Comparison of ENCODE assay signal across 10 cellular contexts in genomic region chr5:137954131-137954879, GRCh38.
DNase-seq lines count a peak whose midpoint lies in the region; ATAC-seq and TF ChIP-seq lines count a peak whose summit lies in the region.
"Had no signal": no experiment of that assay in that cellular context is flagged by ENCODE, and none has a peak within 500 bp of the region (broad histone marks: within the 10 kb centered on the region; RNA-seq: fewer than 3 reads in every experiment).

No MANE protein-coding gene starts in this region.

- ATAC-seq in Right ventricle myocardium inferior (peak; percentile 94), left lung (peak; percentile 77)

- H3K4me1 ChIP-seq in colonic mucosa (no peaks in the 10 kb centered on the region), left lung (peaks cover 0 to 4% of the 10 kb centered on the region in 2 donors), Karpas-422 (ENCODE audit: low read length) (no peaks in the 10 kb centered on the region)

- H3K9me2 ChIP-seq in Karpas-422 (replicated peaks; ENCODE audit: insufficient read depth, low read length): no peaks in the 10 kb centered on the region

- H3K27me3 ChIP-seq in colonic mucosa: no peaks in the 10 kb centered on the region
- H3K27me3 ChIP-seq in left lung: no peaks in the 10 kb centered on the region
- no peaks in the 10 kb centered on the region for H3K27me3 ChIP-seq in Karpas-422 (ENCODE audit: low read length)
- H3K27me3 ChIP-seq in H7 (ENCODE audit: control insufficient read depth, insufficient read depth, low read length): no peaks in the 10 kb centered on the region

- H4K20me1 ChIP-seq in Karpas-422 (ENCODE audit: insufficient read depth, low read depth, low read length): no peaks in the 10 kb centered on the region

- no peak for TF ChIP-seq CTCF in colonic mucosa (IDR thresholded peaks at IDR 0.05)
- TF ChIP-seq CTCF in left lung (IDR thresholded peaks at IDR 0.05): no peak

- H3K9me3 ChIP-seq in colonic mucosa: no peaks in the 10 kb centered on the region
- no peaks in the 10 kb centered on the region for H3K9me3 ChIP-seq in left lung
- no peaks in the 10 kb centered on the region for H3K9me3 ChIP-seq in Karpas-422 (ENCODE audit: low read length)

- H3K9ac ChIP-seq in colonic mucosa (ENCODE audit: low read depth in 2 of 2, low read length in 2 of 2) (no peak overlapping the region), Karpas-422 (ENCODE audit: low read length) (no peak overlapping the region)

- DNase-seq in Right ventricle myocardium inferior (ENCODE audit: missing footprints) (no peak), cardiac septum (ENCODE audit: low spot score) (no peak), colonic mucosa (no peak), left lung (no peak), Karpas-422 (no peak), NCI-H510A (lab: John Stamatoyannopoulos, UW) (no peak), H7 (no peak), ecto neural progenitor cell (ENCODE audit: low spot score) (no peak)
- DNase-seq: T-helper 2 cell had no signal

- no peaks in the 10 kb centered on the region for H3K36me3 ChIP-seq in colonic mucosa
- peaks cover 0 to 71% of the 10 kb centered on the region in 2 donors for H3K36me3 ChIP-seq in left lung
- peaks cover 55% of the 10 kb centered on the region for H3K36me3 ChIP-seq in Karpas-422 (ENCODE audit: insufficient read depth, low read length)
- peaks cover 5% of the 10 kb centered on the region for H3K36me3 ChIP-seq in H7 (replicated peaks; ENCODE audit: control insufficient read depth, insufficient read depth, low read length)

- H3K4me3 ChIP-seq in colonic mucosa (no peak overlapping the region), left lung (no peak overlapping the region), Karpas-422 (ENCODE audit: low read length) (no peak overlapping the region), H7 (ENCODE audit: insufficient read depth, low read depth, low read length) (no peak overlapping the region)

- H3K27ac ChIP-seq in colonic mucosa (peak overlapping the region; percentile 23), left lung (peak overlapping the region; percentile 14 to 21), Karpas-422 (ENCODE audit: low read length) (no peak overlapping the region)
- H3K27ac ChIP-seq: C4-2B had no signal

- H2AFZ ChIP-seq in Karpas-422 (ENCODE audit: low read length): no peak overlapping the region

- intact Hi-C loops in Right ventricle myocardium inferior (cut with DNase I): no loop called here
- intact Hi-C loops in cardiac septum (cut with DNase I): no loop called here
- intact Hi-C loops in colonic mucosa (cut with DNase I): no loop called here
- intact Hi-C loops in left lung (cut with DNase I): no loop called here

- no peak overlapping the region for H3K4me2 ChIP-seq in Karpas-422 (ENCODE audit: low read depth, low read length, poor library complexity, severe bottlenecking)

- H3K79me2 ChIP-seq in Karpas-422 (ENCODE audit: low read length): peaks cover 35% of the 10 kb centered on the region
